Comparison of ENCODE assay signal across 20 cellular contexts in the genomic region with DNA sequence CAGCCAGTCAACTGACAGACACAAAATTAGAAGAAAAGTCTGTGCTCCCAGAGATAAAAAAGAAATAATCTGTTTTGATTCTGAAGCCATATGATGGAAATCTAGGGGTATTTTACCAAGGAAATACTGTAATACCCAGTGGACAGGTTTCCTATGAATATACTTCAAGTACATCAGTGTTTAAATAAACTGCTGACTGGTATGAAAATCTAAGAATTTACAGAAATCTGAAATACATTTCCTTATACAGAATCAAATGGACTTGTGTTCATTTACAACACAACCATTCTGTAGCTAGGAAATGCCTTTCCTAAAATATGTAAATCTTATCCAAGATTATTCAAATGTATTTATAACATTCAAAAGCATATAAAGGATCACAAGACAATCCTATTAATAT. TPM values are rescaled to one million over a fixed set of nuclear protein-coding genes. Genes with fewer than 3 reads are reported as not detected.
DNase-seq lines count a peak whose midpoint lies in the region; ATAC-seq, FAIRE-seq and TF ChIP-seq lines count a peak whose summit lies in the region.
"Had no signal": no experiment of that assay in that cellular context is flagged by ENCODE, and none has a peak within 500 bp of the region (broad histone marks: within the 10 kb centered on the region; RNA-seq: fewer than 3 reads in every experiment).

No MANE protein-coding gene starts in this region.

- DNase-seq in HepG2 (ENCODE audit: low spot score) (no peak), right lobe of liver (no peak), IMR-90 (no peak), NCI-H345 (lab: John Stamatoyannopoulos, UW) (no peak), NCI-H2081 (lab: John Stamatoyannopoulos, UW) (no peak), NCI-H1105 (lab: John Stamatoyannopoulos, UW) (no peak)
- no peak for DNase-seq in central memory CD8-positive, alpha-beta T cell (ENCODE audit: low spot score in 2 of 2)
- no peak for DNase-seq in stimulated activated effector memory CD8-positive, alpha-beta T cell treated with anti-CD3 and anti-CD28 coated beads, Interleukin-12 subunit alpha, Interleukin-12 subunit beta, amount 100 ng/mL, for 72 hours (ENCODE audit: low spot score in 2 of 2)
- DNase-seq: ACHN, AML-193, DND-41, GDM1, NCI-H1417, NCI-H1930, NCI-H2171 treated with DMSO at 0.1 percent for 48 hours, NCI-H748 treated with DMSO at 0.1 percent for 48 hours, RPMI8226, SIG-M5 had no signal

- peaks cover 47% of the 10 kb centered on the region for H3K36me3 Mint-ChIP-seq in central memory CD8-positive, alpha-beta T cell (ENCODE audit: insufficient read depth)
- peaks cover 68% of the 10 kb centered on the region for H3K36me3 Mint-ChIP-seq in stimulated activated effector memory CD8-positive, alpha-beta T cell treated with anti-CD3 and anti-CD28 coated beads, Interleukin-12 subunit alpha, Interleukin-12 subunit beta, amount 100 ng/mL, for 72 hours

- peaks cover under 1% of the 10 kb centered on the region; the same call in 1 of the 2 replicates for H3K4me1 ChIP-seq in HepG2 (ENCODE audit: insufficient read depth, low read length)
- peaks cover 0 to 24% (median 6%) of the 10 kb centered on the region in 4 donors for H3K4me1 ChIP-seq in right lobe of liver
- peaks cover 7% of the 10 kb centered on the region for H3K4me1 ChIP-seq in IMR-90 (ENCODE audit: control insufficient read depth, insufficient read depth, low read length)

- TF ChIP-seq CTCF in HepG2 (CRISPR knock-in tag; IDR thresholded peaks at IDR 0.05), result no peak
- TF ChIP-seq CTCF in right lobe of liver (IDR thresholded peaks at IDR 0.05), result no peak
- TF ChIP-seq CTCF in IMR-90 (conservative IDR thresholded peaks at IDR 0.05; ENCODE audit: low read depth, low read length), result no peak

- H4K8ac ChIP-seq in IMR-90 (ENCODE audit: low read depth in 2 of 2, low read length in 2 of 2), result no peak overlapping the region

- H2BK15ac ChIP-seq in IMR-90 (ENCODE audit: low read depth, low read length), result no peak overlapping the region

- H4K91ac ChIP-seq in IMR-90 (ENCODE audit: insufficient read depth, low read depth, low read length), result no peak overlapping the region

- H3K4me1 Mint-ChIP-seq in central memory CD8-positive, alpha-beta T cell, result peaks cover 41% of the 10 kb centered on the region
- peaks cover 10% of the 10 kb centered on the region for H3K4me1 Mint-ChIP-seq in stimulated activated effector memory CD8-positive, alpha-beta T cell treated with anti-CD3 and anti-CD28 coated beads, Interleukin-12 subunit alpha, Interleukin-12 subunit beta, amount 100 ng/mL, for 72 hours

- H3K4ac ChIP-seq in IMR-90 (ENCODE audit: low read depth, low read length), result no peak overlapping the region

- BruUV-seq in HepG2 (replicated peaks; lab: Mats Ljungman, UMichigan), result no TSS peak
- BruUV-seq in IMR-90 (replicated peaks; lab: Mats Ljungman, UMichigan), result no TSS peak

- H3K79me1 ChIP-seq in IMR-90 (ENCODE audit: low read depth in 1 of 2, low read length in 2 of 2), result peaks cover 6 to 26% of the 10 kb centered on the region in 2 experiments; a peak in 3 of 4 replicates

- H3K23ac ChIP-seq in IMR-90 (ENCODE audit: low read depth, low read length), result no peak overlapping the region

- peak overlapping the region; percentile 58 for H3K27ac Mint-ChIP-seq in central memory CD8-positive, alpha-beta T cell (ENCODE audit: low read depth)
- H3K27ac Mint-ChIP-seq in stimulated activated effector memory CD8-positive, alpha-beta T cell treated with anti-CD3 and anti-CD28 coated beads, Interleukin-12 subunit alpha, Interleukin-12 subunit beta, amount 100 ng/mL, for 72 hours, result peak overlapping the region; percentile 84

- H3K4me3 ChIP-seq in HepG2 (replicated peaks in 1 of 3; ENCODE audit: insufficient read depth in 1 of 3, low read depth in 2 of 3, low read length in 3 of 3) (no peak overlapping the region), right lobe of liver (no peak overlapping the region), IMR-90 (ENCODE audit: insufficient read depth, low read depth, low read length) (no peak overlapping the region)
- H3K4me3 ChIP-seq: GM12878, HAP-1 had no signal

- POLR2A ChIA-PET in HepG2 (lab: Yijun Ruan, JAX) (no interaction called here), IMR-90 (lab: Charles Lee; ENCODE audit: unreplicated experiment) (no interaction called here)

- dilution Hi-C loops in IMR-90 (cut with HindIII; ENCODE audit: low sequenced_read_pairs, unreplicated experiment), result no loop called here

- no peak overlapping the region for H3K56ac ChIP-seq in IMR-90 (ENCODE audit: extremely low read depth, insufficient read depth, low read length)

- H3K9me3 Mint-ChIP-seq in central memory CD8-positive, alpha-beta T cell, result no peaks in the 10 kb centered on the region
- no peaks in the 10 kb centered on the region for H3K9me3 Mint-ChIP-seq in stimulated activated effector memory CD8-positive, alpha-beta T cell treated with anti-CD3 and anti-CD28 coated beads, Interleukin-12 subunit alpha, Interleukin-12 subunit beta, amount 100 ng/mL, for 72 hours

- H3K27me3 ChIP-seq in HepG2 (ENCODE audit: control insufficient read depth in 1 of 2, insufficient read depth in 2 of 2, low read length in 2 of 2) (no peaks in the 10 kb centered on the region; a peak in 1 of 5 replicates), right lobe of liver (no peaks in the 10 kb centered on the region), IMR-90 (ENCODE audit: control insufficient read depth, insufficient read depth, low read length) (no peaks in the 10 kb centered on the region)

- FAIRE-seq in HepG2 (lab: Jason Lieb, UNC), result no peak
- FAIRE-seq: GM12878 had no signal

- peaks cover 6% of the 10 kb centered on the region; the same call in 1 of the 2 replicates for H3K9me1 ChIP-seq in IMR-90 (ENCODE audit: insufficient read depth, low read length)

- no peak overlapping the region for H2BK5ac ChIP-seq in IMR-90 (ENCODE audit: low read depth, low read length, poor library complexity, severe bottlenecking)

- ATAC-seq in HepG2 (no peak), right lobe of liver (no peak), IMR-90 (ENCODE audit: low read depth) (no peak)
- ATAC-seq in central memory CD8-positive, alpha-beta T cell (replicated peaks; ENCODE audit: extremely low read depth, poor library complexity, severe bottlenecking), result no peak
- no peak for ATAC-seq in stimulated activated effector memory CD8-positive, alpha-beta T cell treated with anti-CD3 and anti-CD28 coated beads, Interleukin-12 subunit alpha, Interleukin-12 subunit beta, amount 100 ng/mL, for 72 hours
- ATAC-seq: GM12878 had no signal

- in situ Hi-C loops in HepG2 (cut with HindIII; ENCODE audit: extremely low pct_ligation_motif_present, low pct_unique_long_range_greater_than_20kb), result no loop called here
- in situ Hi-C loops in IMR-90 (cut with MboI; ENCODE audit: low sequenced_read_pairs), result no loop called here

- CTCF ChIA-PET in HepG2 (lab: Yijun Ruan, JAX; ENCODE audit: low intra/inter-chr PET ratio, low total read pairs), result no interaction called here
- CTCF ChIA-PET in IMR-90 (lab: Yijun Ruan, JAX), result no interaction called here

- H2BK120ac ChIP-seq in IMR-90 (ENCODE audit: low read depth, low read length), result no peak overlapping the region

- peaks cover 40% of the 10 kb centered on the region for H3K79me2 ChIP-seq in HepG2 (ENCODE audit: insufficient read depth, low read length)

- no peak overlapping the region for H4K5ac ChIP-seq in IMR-90 (ENCODE audit: low read depth, low read length)

- TF ChIP-seq EP300 in HepG2 (IDR thresholded peaks at IDR 0.05; ENCODE audit: low read depth in 2 of 2, low read length in 2 of 2) (no peak), HepG2 (CRISPR knock-in tag; IDR thresholded peaks at IDR 0.05; ENCODE audit: borderline replicate concordance) (no peak)

- TF ChIP-seq POLR2A in HepG2 (IDR thresholded peaks at IDR 0.05; ENCODE audit: insufficient read depth in 1 of 2, low read depth in 2 of 2, low read length in 2 of 2) (no peak), right lobe of liver (IDR thresholded peaks at IDR 0.05) (no peak), IMR-90 (IDR thresholded peaks at IDR 0.05; ENCODE audit: low read depth, low read length) (no peak)

- no peak overlapping the region for H3K4me3 Mint-ChIP-seq in central memory CD8-positive, alpha-beta T cell
- no peak overlapping the region for H3K4me3 Mint-ChIP-seq in stimulated activated effector memory CD8-positive, alpha-beta T cell treated with anti-CD3 and anti-CD28 coated beads, Interleukin-12 subunit alpha, Interleukin-12 subunit beta, amount 100 ng/mL, for 72 hours

- H3K36me3 ChIP-seq in HepG2 (replicated peaks in 1 of 2; ENCODE audit: control insufficient read depth in 1 of 2, insufficient read depth in 2 of 2, low read length in 2 of 2), result peaks cover 17 to 51% of the 10 kb centered on the region in 2 experiments
- H3K36me3 ChIP-seq in right lobe of liver, result peaks cover 0 to 43% (median 22%) of the 10 kb centered on the region in 4 donors
- H3K36me3 ChIP-seq in IMR-90 (ENCODE audit: control insufficient read depth, insufficient read depth, low read length), result peaks cover 21% of the 10 kb centered on the region

- intact Hi-C loops in HepG2 (cut with micrococcal nuclease; ENCODE audit: unreplicated experiment), result loop anchor here (5.0 kb wide), 1 partner anchor 34 kb away; no protein-coding TSS in a partner anchor
- intact Hi-C loops in right lobe of liver (cut with DNase I), result no loop called here
- intact Hi-C loops in IMR-90 (cut with micrococcal nuclease), result no loop called here

- H3K27me3 Mint-ChIP-seq in central memory CD8-positive, alpha-beta T cell, result no peaks in the 10 kb centered on the region

- H3K4me2 ChIP-seq in HepG2 (ENCODE audit: low read depth, low read length) (no peak overlapping the region), IMR-90 (ENCODE audit: low read depth, low read length) (no peak overlapping the region)

- H3K14ac ChIP-seq in IMR-90 (replicated peaks; ENCODE audit: low read depth, low read length), result no peak overlapping the region

- H2AFZ ChIP-seq in HepG2 (ENCODE audit: low read length) (no peak overlapping the region), IMR-90 (replicated peaks; ENCODE audit: low read length, poor library complexity) (no peak overlapping the region)

- H3K18ac ChIP-seq in IMR-90 (ENCODE audit: low read depth, low read length), result no peak overlapping the region

- H2AK5ac ChIP-seq in IMR-90 (ENCODE audit: low read depth, low read length), result no peak overlapping the region

- H3K9ac ChIP-seq in HepG2 (ENCODE audit: insufficient read depth, low read depth, low read length) (no peak overlapping the region), IMR-90 (ENCODE audit: low read depth, low read length) (no peak overlapping the region)

- H3K27ac ChIP-seq in HepG2 (ENCODE audit: extremely low read length, insufficient read depth, low read length), result no peak overlapping the region
- H3K27ac ChIP-seq in right lobe of liver, result no peak overlapping the region
- H3K27ac ChIP-seq in IMR-90 (ENCODE audit: insufficient read depth, low read length), result no peak overlapping the region

- no peak overlapping the region for H2AK9ac ChIP-seq in IMR-90 (replicated peaks; ENCODE audit: low read depth, low read length, poor library complexity)

- H4K20me1 ChIP-seq in HepG2 (ENCODE audit: insufficient read depth, low read length) (peaks cover 37% of the 10 kb centered on the region), IMR-90 (ENCODE audit: insufficient read depth, low read length) (peaks cover 30% of the 10 kb centered on the region)

- no peaks in the 10 kb centered on the region for H3K9me3 ChIP-seq in HepG2 (ENCODE audit: low read length)
- H3K9me3 ChIP-seq in right lobe of liver, result no peaks in the 10 kb centered on the region
- no peaks in the 10 kb centered on the region for H3K9me3 ChIP-seq in IMR-90 (ENCODE audit: control insufficient read depth, insufficient read depth, low read length)
- H3K9me3 ChIP-seq: HAP-1 had no signal

- TF ChIP-seq RAD21 in HepG2 (CRISPR knock-in tag; IDR thresholded peaks at IDR 0.05) (no peak), IMR-90 (IDR thresholded peaks at IDR 0.05; ENCODE audit: low read length) (no peak)

- H2BK20ac ChIP-seq in IMR-90 (ENCODE audit: low read depth, low read length), result no peak overlapping the region

RNA-seq across cellular contexts. Expression of a gene that starts 13.4 kb away (rescaled TPM):
- total RNA-seq in HepG2 (2016; rRNA removed; fragmentation: Illumina TruSeq; extraction: Trizol) (56.3 and 56.8 TPM in 2 replicates), right lobe of liver (10 to 100 TPM; 15.5 to 32.9 (median 26.0) TPM), IMR-90 (2012; rRNA removed) (31.9 and 43.9 TPM in 2 replicates)
- total RNA-seq in HepG2 (2016; cell fraction: cytosol; rRNA removed; fragmentation: Illumina TruSeq; extraction: Trizol; ENCODE audit: low read depth), result 1.9 and 4.4 TPM in 2 replicates
- total RNA-seq in HepG2 (2016; cell fraction: insoluble cytoplasmic fraction; rRNA removed; fragmentation: Illumina TruSeq; extraction: Trizol), result 49.2 and 58.7 TPM in 2 replicates
- total RNA-seq in HepG2 (2016; cell fraction: membrane; rRNA removed; fragmentation: Illumina TruSeq; extraction: Trizol), result 8.4 and 10.2 TPM in 2 replicates
- 74.0 and 79.2 TPM in 2 replicates for total RNA-seq in HepG2 (2016; cell fraction: nucleus; rRNA removed; fragmentation: Illumina TruSeq; extraction: Trizol)
- polyA plus RNA-seq in HepG2 (2011; rRNA removed) (37.3 and 38.3 TPM in 2 replicates), IMR-90 (2012; rRNA removed) (24.0 and 32.7 TPM in 2 replicates)
- polyA plus RNA-seq in HepG2 (2011; cell fraction: cytosol; rRNA removed), result 13.8 and 17.3 TPM in 2 replicates
- polyA plus RNA-seq in HepG2 (2011; cell fraction: nucleus; rRNA removed), result 66.8 and 81.0 TPM in 2 replicates
- polyA plus RNA-seq in HepG2 (2012), result 48.2 and 55.5 TPM in 2 replicates
- polyA plus RNA-seq in HepG2 (2016; cell fraction: cytosol; fragmentation: Illumina TruSeq; extraction: Trizol; ENCODE audit: low read depth), result 1.6 and 1.7 TPM in 2 replicates
- 56.1 TPM in 2 replicates for polyA plus RNA-seq in HepG2 (2016; cell fraction: insoluble cytoplasmic fraction; fragmentation: Illumina TruSeq; extraction: Trizol; ENCODE audit: low read depth)
- polyA plus RNA-seq in HepG2 (2016; cell fraction: membrane; fragmentation: Illumina TruSeq; extraction: Trizol; ENCODE audit: low read depth), result 4.1 and 5.0 TPM in 2 replicates
- polyA plus RNA-seq in HepG2 (2016; cell fraction: nucleus; fragmentation: Illumina TruSeq; extraction: Trizol; ENCODE audit: insufficient read depth, low read depth), result 75.1 and 77.3 TPM in 2 replicates
- polyA minus RNA-seq in HepG2 (2011; rRNA and poly(A)+ RNA removed; ENCODE audit: low replicate concordance), result 18.4 and 19.2 TPM in 2 replicates
- 12.6 and 15.7 TPM in 2 replicates for polyA minus RNA-seq in HepG2 (2011; cell fraction: cytosol; rRNA and poly(A)+ RNA removed)
- polyA minus RNA-seq in HepG2 (2011; cell fraction: nucleus; rRNA and poly(A)+ RNA removed), result 222 and 253 TPM in 2 replicates
- polyA plus RNA-seq in IMR-90 (2012; cell fraction: cytosol; rRNA removed), result 4.2 and 5.9 TPM in 2 replicates
- 7.4 and 50.9 TPM in 2 replicates for polyA plus RNA-seq in IMR-90 (2012; cell fraction: nucleus; rRNA removed; ENCODE audit: low replicate concordance)
